In the genomic region with DNA sequence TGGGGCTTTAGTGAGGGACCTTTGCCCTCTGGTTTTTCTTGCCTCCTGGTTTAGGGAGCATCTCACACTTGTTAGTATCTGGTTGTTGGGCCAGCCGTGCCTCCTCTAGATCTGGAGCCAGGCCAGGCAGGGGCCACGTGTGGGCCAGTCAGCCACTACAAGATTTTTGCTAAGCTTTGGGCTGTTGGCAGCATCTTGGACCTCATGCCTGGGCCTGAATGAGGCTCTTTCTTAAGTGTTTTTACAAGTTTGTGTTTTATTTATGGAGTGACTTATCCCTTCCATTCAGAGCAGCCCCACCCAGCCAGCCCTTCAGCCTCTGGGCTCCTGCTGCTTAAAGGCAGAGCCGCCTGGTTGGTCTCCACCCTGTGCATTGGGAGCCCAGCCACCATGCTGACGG, we compare ENCODE assay signal across 8 cellular contexts. TPM values are rescaled to one million over a fixed set of nuclear protein-coding genes. Genes with fewer than 3 reads are reported as not detected.
DNase-seq lines count a peak whose midpoint lies in the region; ATAC-seq and TF ChIP-seq lines count a peak whose summit lies in the region.

No MANE protein-coding gene starts in this region.

- ATAC-seq in HG02938 (IDR thresholded peaks at IDR 0.05; ENCODE audit: unreplicated experiment) (no peak), GM21423 (IDR thresholded peaks at IDR 0.05; ENCODE audit: unreplicated experiment) (no peak)

- H3K27me3 ChIP-seq in H9 (ENCODE audit: insufficient read depth, low read length), result no peaks in the 10 kb centered on the region

- no peak overlapping the region for H3K56ac ChIP-seq in H9 (ENCODE audit: insufficient read length, low read depth, low read length)

- H4K20me1 ChIP-seq in H9 (ENCODE audit: control insufficient read depth, insufficient read depth, insufficient read length), result peaks cover 2% of the 10 kb centered on the region

- H2BK5ac ChIP-seq in H9 (ENCODE audit: insufficient read length, low read length), result no peak overlapping the region

- H3K23me2 ChIP-seq in H9 (ENCODE audit: insufficient read length, low read depth, low read length, poor library complexity, severe bottlenecking), result peaks cover 13% of the 10 kb centered on the region

- no peaks in the 10 kb centered on the region; the same call in 1 of the 2 replicates for H3K27me3 Mint-ChIP-seq in H9 (ENCODE audit: low read depth)

- DNase-seq in AG10803 (ENCODE audit: low read depth) (peak; percentile 82), LHCN-M2 (ENCODE audit: low read depth) (peak; percentile 56), caudate nucleus (lab: John Stamatoyannopoulos, UW) (peak in 5 of 61 donors; percentile 11 to 44 (median 19)), myocyte (ENCODE audit: low read depth) (peak; percentile 67), H9 (no peak), hippocampal formation (lab: John Stamatoyannopoulos, UW) (no peak)

- peaks cover 11% of the 10 kb centered on the region; the same call in 1 of the 2 replicates for H3K4me1 ChIP-seq in H9 (ENCODE audit: insufficient read depth, low read length)

- H2BK120ac ChIP-seq in H9 (ENCODE audit: low read depth, low read length, poor library complexity, severe bottlenecking), result no peak overlapping the region

- H2BK20ac ChIP-seq in H9 (ENCODE audit: low read depth, low read length, poor library complexity, severe bottlenecking), result no peak overlapping the region

- H3K4me2 ChIP-seq in H9 (ENCODE audit: insufficient read depth, insufficient read length, low read length), result no peak overlapping the region

- H3K18ac ChIP-seq in H9 (ENCODE audit: insufficient read length, low read depth, low read length), result no peak overlapping the region

- TF ChIP-seq CTCF in AG10803 (conservative IDR thresholded peaks at IDR 0.05; ENCODE audit: low read length) (no peak), H9 (conservative IDR thresholded peaks at IDR 0.05) (no peak)

- peaks cover 52 to 54% of the 10 kb centered on the region in 2 experiments for H3K4me1 Mint-ChIP-seq in H9

- H2BK12ac ChIP-seq in H9 (ENCODE audit: insufficient read length, low read depth, low read length), result no peak overlapping the region

- no peak overlapping the region for H4K91ac ChIP-seq in H9 (ENCODE audit: insufficient read length, low read depth, low read length)

- H3K9me3 ChIP-seq in H9 (ENCODE audit: control insufficient read depth, low read depth, low read length), result no peaks in the 10 kb centered on the region

- no CpG with 5 or more reads among the region's 4 CpGs for WGBS in H9 (ENCODE audit: extremely low coverage, insufficient read length, low lambda C conversion rate)

- no peak overlapping the region for H3T11ph ChIP-seq in H9 (ENCODE audit: low read length)

- H4K5ac ChIP-seq in H9 (ENCODE audit: insufficient read length, low read depth, low read length), result no peak overlapping the region

- H2AK5ac ChIP-seq in H9 (ENCODE audit: insufficient read length, low read length), result no peak overlapping the region

- H3K79me1 ChIP-seq in H9 (ENCODE audit: insufficient read depth, low read depth, low read length, poor library complexity, severe bottlenecking), result no peaks in the 10 kb centered on the region

- H2BK15ac ChIP-seq in H9 (ENCODE audit: low read depth, low read length), result no peak overlapping the region

- H3K27ac ChIP-seq in caudate nucleus (ENCODE audit: low read depth, low read length) (peak overlapping the region; percentile 53), H9 (ENCODE audit: insufficient read length, low read depth, low read length) (no peak overlapping the region)

- no peak overlapping the region for H3K9ac ChIP-seq in H9 (ENCODE audit: extremely low read depth, insufficient read length, low read length)

- H3K4me3 ChIP-seq in AG10803 (ENCODE audit: low read length), result no peak overlapping the region

- H3K36me3 Mint-ChIP-seq in H9 (ENCODE audit: insufficient read depth in 1 of 3, low read depth in 3 of 3), result peaks cover 46 to 61% (median 55%) of the 10 kb centered on the region in 3 experiments

- H3K14ac ChIP-seq in H9 (ENCODE audit: insufficient read depth, low read length), result no peak overlapping the region

- no peak overlapping the region for H4K8ac ChIP-seq in H9 (replicated peaks; ENCODE audit: insufficient read length, low read depth, low read length)

- H3K27ac Mint-ChIP-seq in H9, result peak overlapping the region in 1 of 3 experiments; percentile 69; a peak in 1 of 7 replicates

- H3K4me3 Mint-ChIP-seq in H9, result no peak overlapping the region

- no peak overlapping the region for H3K4ac ChIP-seq in H9 (ENCODE audit: low read depth, low read length)

- H3K9me3 Mint-ChIP-seq in H9, result no peaks in the 10 kb centered on the region

- H2AFZ ChIP-seq in H9 (ENCODE audit: low read length), result no peak overlapping the region

- H3K23ac ChIP-seq in H9 (ENCODE audit: insufficient read length, low read depth, low read length), result no peak overlapping the region

- H3K79me2 ChIP-seq in H9 (ENCODE audit: insufficient read depth, low read length), result no peaks in the 10 kb centered on the region

RNA-seq across cellular contexts. Expression of a gene that starts 1.6 kb away (rescaled TPM):
- 221 and 264 TPM in 2 replicates for total RNA-seq in LHCN-M2 (2014; rRNA removed)
- 980 TPM for polyA plus RNA-seq in LHCN-M2 (2012)
- total RNA-seq in myocyte, result 49.0 and 51.4 TPM in 2 replicates
- 449 TPM for polyA plus RNA-seq in myocyte (2012)
- total RNA-seq in H9 (2021), result 86.2 and 86.3 TPM in 2 replicates

RNA-seq across cellular contexts. Expression of a gene that starts 28.1 kb away (rescaled TPM):
- total RNA-seq in LHCN-M2 (2014; rRNA removed), result 5.1 and 5.2 TPM in 2 replicates
- 18.2 TPM for polyA plus RNA-seq in LHCN-M2 (2012)
- total RNA-seq in myocyte, result 4.2 and 4.5 TPM in 2 replicates
- 17.5 TPM for polyA plus RNA-seq in myocyte (2012)
- 13.1 and 13.7 TPM in 2 replicates for total RNA-seq in H9 (2021)

RNA-seq across cellular contexts. Expression of a gene that starts 39.5 kb away (rescaled TPM):
- total RNA-seq in LHCN-M2 (2014; rRNA removed) (not detected in 2 replicates), myocyte (not detected in 2 replicates), H9 (2021) (3.8 and 4.1 TPM in 2 replicates)
- not detected for polyA plus RNA-seq in LHCN-M2 (2012)
- polyA plus RNA-seq in myocyte (2012), result 0.68 TPM

RNA-seq across cellular contexts. Expression of a gene that starts 44.3 kb away (rescaled TPM):
- total RNA-seq in LHCN-M2 (2014; rRNA removed) (17.8 and 20.8 TPM in 2 replicates), myocyte (13.0 and 22.6 TPM in 2 replicates), H9 (2021) (37.9 and 38.6 TPM in 2 replicates)
- polyA plus RNA-seq in LHCN-M2 (2012), result 9.5 TPM
- 13.8 TPM for polyA plus RNA-seq in myocyte (2012)

Comparison
In these comparisons a context has a peak if more than half of its experiments do, and no peak if none do; other contexts are left out.
1. DNase-seq: peak in AG10803 (single experiment), LHCN-M2 (single experiment) and myocyte (single experiment); none in H9 (single experiment) and hippocampal formation (0 of 2).